ENCODE assay signal across 1 cellular context in genomic region chr2:149205143-149205542, GRCh38.
TF ChIP-seq lines count a peak whose summit lies in the region.

No MANE protein-coding gene starts in this region.

TF ChIP-seq in HepG2, 621 proteins besides CTCF, POLR2A, EP300 and RAD21 (continued from another document):
- TF ChIP-seq ZNF407 (CRISPR knock-in tag; IDR thresholded peaks at IDR 0.05; ENCODE audit: not compliant biosample characterization): no peak
- no peak for TF ChIP-seq JARID2 (CRISPR knock-in tag; IDR thresholded peaks at IDR 0.05; ENCODE audit: insufficient replicate concordance)
- TF ChIP-seq FOXA3 (CRISPR knock-in tag; IDR thresholded peaks at IDR 0.05): no peak
- TF ChIP-seq ADNP (CRISPR knock-in tag; IDR thresholded peaks at IDR 0.05): no peak
- TF ChIP-seq ZNF768 (CRISPR knock-in tag; IDR thresholded peaks at IDR 0.05): no peak
- TF ChIP-seq THYN1 (CRISPR knock-in tag; IDR thresholded peaks at IDR 0.05; ENCODE audit: borderline replicate concordance, low read depth): no peak
TF ChIP-seq in HepG2: peak in this region for 0.
